In genomic region chr5:179697108-179697507, GRCh38 we compare ENCODE assay signal across 12 cellular contexts. TPM values are rescaled to one million over a fixed set of nuclear protein-coding genes. Genes with fewer than 3 reads are reported as not detected.
A peak's percentile ranks its signal among the peaks of the same experiment; 100 is the strongest.
DNase-seq lines count a peak whose midpoint lies in the region; ATAC-seq lines count a peak whose summit lies in the region.
"Had no signal": no experiment of that assay in that cellular context is flagged by ENCODE, and none has a peak within 500 bp of the region (broad histone marks: within the 10 kb centered on the region; RNA-seq: fewer than 3 reads in every experiment).

No MANE protein-coding gene starts in this region.

- H3K79me2 ChIP-seq in ACC112 (ENCODE audit: control insufficient read depth, insufficient read depth, low read length, unreplicated experiment) (peaks cover 37% of the 10 kb centered on the region), GM23248 (ENCODE audit: insufficient read depth) (peaks cover 38% of the 10 kb centered on the region)

- H3K4me2 ChIP-seq in GM23248 (ENCODE audit: unreplicated experiment): no peak overlapping the region

- no peaks in the 10 kb centered on the region for H3K9me3 ChIP-seq in GM23248 (ENCODE audit: low read depth)

- H4K20me1 ChIP-seq in GM23248 (ENCODE audit: insufficient read depth): 0 out of 2 replicates have a peak, but pooled peaks cover 4% of the 10 kb centered on the region

- H3K27me3 Mint-ChIP-seq in activated naive CD8-positive, alpha-beta T cell treated with anti-CD3 and anti-CD28 coated beads for 36 hours: no peaks in the 10 kb centered on the region
- no peaks in the 10 kb centered on the region for H3K27me3 Mint-ChIP-seq in naive thymus-derived CD8-positive, alpha-beta T cell

- DNase-seq in GM23248 (no peak), COR-L47 (lab: John Stamatoyannopoulos, UW) (no peak), cerebellar nuclear complex (lab: John Stamatoyannopoulos, UW) (no peak), SHP77 (lab: John Stamatoyannopoulos, UW) (no peak)
- DNase-seq in activated naive CD8-positive, alpha-beta T cell treated with anti-CD3 and anti-CD28 coated beads for 36 hours: no peak
- no peak for DNase-seq in naive thymus-derived CD8-positive, alpha-beta T cell
- DNase-seq: activated CD8-positive, alpha-beta memory T cell treated with anti-CD3 and anti-CD28 coated beads, Interleukin-2, amount 50 U/mL, for 4 hours had no signal

- peaks cover 22% of the 10 kb centered on the region for H3K36me3 Mint-ChIP-seq in activated naive CD8-positive, alpha-beta T cell treated with anti-CD3 and anti-CD28 coated beads for 36 hours
- H3K36me3 Mint-ChIP-seq in naive thymus-derived CD8-positive, alpha-beta T cell: peaks cover 0 to 2% (median 0%) of the 10 kb centered on the region in 3 donors

- H3K4me1 Mint-ChIP-seq in activated naive CD8-positive, alpha-beta T cell treated with anti-CD3 and anti-CD28 coated beads for 36 hours: peaks cover 22% of the 10 kb centered on the region
- peaks cover 12 to 44% (median 34%) of the 10 kb centered on the region in 4 donors for H3K4me1 Mint-ChIP-seq in naive thymus-derived CD8-positive, alpha-beta T cell

- H3K4me3 ChIP-seq in ACC112 (ENCODE audit: low read depth, low read length) (peak overlapping the region; percentile 99), GM23248 (no peak overlapping the region)

- H3K36me3 ChIP-seq in ACC112 (ENCODE audit: insufficient read depth, low read length) (no peaks in the 10 kb centered on the region), GM23248 (ENCODE audit: low read depth) (peaks cover 4% of the 10 kb centered on the region; the same call in 1 of the 2 replicates)

- peaks cover 4% of the 10 kb centered on the region; the same call in 1 of the 2 replicates for H3F3A ChIP-seq in GM23248 (ENCODE audit: insufficient read depth)

- no peaks in the 10 kb centered on the region for H3K9me3 Mint-ChIP-seq in activated naive CD8-positive, alpha-beta T cell treated with anti-CD3 and anti-CD28 coated beads for 36 hours
- H3K9me3 Mint-ChIP-seq in naive thymus-derived CD8-positive, alpha-beta T cell: no peaks in the 10 kb centered on the region

- 89 to 94% methylated on average over 2 of the region's 2 CpGs for WGBS in GM23248 (ENCODE audit: low coverage in 1 of 2, low lambda C conversion rate in 2 of 2, missing lambda C conversion rate in 2 of 2), 2 experiments

- no peaks in the 10 kb centered on the region for H3K27me3 ChIP-seq in ACC112 (ENCODE audit: insufficient read depth, low read length)
- H3K27me3 ChIP-seq in GM23248 (replicated peaks; ENCODE audit: insufficient read depth): no peaks in the 10 kb centered on the region

- H3K9ac ChIP-seq in GM23248: peak overlapping the region; percentile 97; the same call in 1 of the 2 replicates

- in situ Hi-C loops in GM23248 (cut with MboI): no loop called here

- no peak for ATAC-seq in naive thymus-derived CD8-positive, alpha-beta T cell
- no peak for ATAC-seq in GM18907 (IDR thresholded peaks at IDR 0.05; ENCODE audit: unreplicated experiment)

- H3K27ac ChIP-seq in ACC112 (ENCODE audit: low read depth, low read length): 0 out of 2 replicates have a peak overlapping the region, but pooled peaks have one; percentile 89
- H3K27ac ChIP-seq in GM23248: peak overlapping the region; percentile 97; the same call in 1 of the 2 replicates

- peak overlapping the region; percentile 100 for H3K4me3 Mint-ChIP-seq in activated naive CD8-positive, alpha-beta T cell treated with anti-CD3 and anti-CD28 coated beads for 36 hours
- H3K4me3 Mint-ChIP-seq in naive thymus-derived CD8-positive, alpha-beta T cell: peak overlapping the region in 8 of 10 donors; percentile 23 to 98 (median 94)

- H3K4me1 ChIP-seq in ACC112 (ENCODE audit: control insufficient read depth, insufficient read depth, low read length, unreplicated experiment) (peaks cover 4% of the 10 kb centered on the region), GM23248 (ENCODE audit: insufficient read depth) (peaks cover 8% of the 10 kb centered on the region; the same call in 1 of the 2 replicates)

- H3K9me2 ChIP-seq in GM23248 (ENCODE audit: insufficient read depth): no peaks in the 10 kb centered on the region

- peak overlapping the region; percentile 100 for H3K27ac Mint-ChIP-seq in activated naive CD8-positive, alpha-beta T cell treated with anti-CD3 and anti-CD28 coated beads for 36 hours
- H3K27ac Mint-ChIP-seq in naive thymus-derived CD8-positive, alpha-beta T cell: peak overlapping the region in 8 of 10 donors; percentile 94 to 99 (median 99)

- H2AFZ ChIP-seq in ACC112 (ENCODE audit: low read length, unreplicated experiment): no peak overlapping the region
- H2AFZ ChIP-seq in GM23248: no peak overlapping the region

- POLR2A ChIA-PET in naive thymus-derived CD8-positive, alpha-beta T cell (lab: Charles Lee): interaction anchor here (1.0 to 4.7 kb wide), 9 partner anchors 9 to 147 kb away, joined by 3 to 39 read pairs (median 8); partner anchors contain the start of genes CBY3, HNRNPH1, MAML1 and RUFY1

RNA-seq across cellular contexts. Expression of gene CANX, which starts 1.7 kb away (rescaled TPM):
- 466 and 488 TPM in 2 replicates for total RNA-seq in GM23248 (2014; rRNA removed; shearing (Covaris generic))
- polyA plus RNA-seq in GM23248 (2016; fragmentation: Nextera tagmentation; extraction: Ambion mirVana): 332 and 338 TPM in 2 replicates
- 100 to 1,000 TPM; 535 to 571 TPM for total RNA-seq in activated naive CD8-positive, alpha-beta T cell treated with anti-CD3 and anti-CD28 coated beads for 36 hours
- 100 to 1,000 TPM; 219 to 225 TPM for total RNA-seq in naive thymus-derived CD8-positive, alpha-beta T cell
- 100 to 1,000 TPM; 172 to 220 (median 190) TPM for polyA plus RNA-seq in naive thymus-derived CD8-positive, alpha-beta T cell

RNA-seq across cellular contexts. Expression of gene CBY3, which starts 16.3 kb away (rescaled TPM):
- not detected in 2 replicates for total RNA-seq in GM23248 (2014; rRNA removed; shearing (Covaris generic))
- polyA plus RNA-seq in GM23248 (2016; fragmentation: Nextera tagmentation; extraction: Ambion mirVana): 0.43 and 0.60 TPM in 2 replicates
- total RNA-seq in activated naive CD8-positive, alpha-beta T cell treated with anti-CD3 and anti-CD28 coated beads for 36 hours: 1 to 10 TPM in 1 of 2 experiments, under 1 TPM in 1; 0.68 to 1.1 TPM
- total RNA-seq in naive thymus-derived CD8-positive, alpha-beta T cell: under 1 TPM in 1 of 2 experiments, not detected in 1; 0.99 TPM
- polyA plus RNA-seq in naive thymus-derived CD8-positive, alpha-beta T cell: under 1 TPM in 2 of 3 donors, not detected in 1; 0.62 to 0.66 TPM
- total RNA-seq: M059J, RPMI7951, ureter had no signal

RNA-seq across cellular contexts. Expression of gene MAML1, which starts 35.5 kb away (rescaled TPM):
- 8.0 and 9.5 TPM in 2 replicates for total RNA-seq in GM23248 (2014; rRNA removed; shearing (Covaris generic))
- 5.8 and 6.3 TPM in 2 replicates for polyA plus RNA-seq in GM23248 (2016; fragmentation: Nextera tagmentation; extraction: Ambion mirVana)
- total RNA-seq in activated naive CD8-positive, alpha-beta T cell treated with anti-CD3 and anti-CD28 coated beads for 36 hours: 10 to 100 TPM; 24.1 to 24.2 TPM
- total RNA-seq in naive thymus-derived CD8-positive, alpha-beta T cell: 10 to 100 TPM; 45.0 to 48.5 TPM
- polyA plus RNA-seq in naive thymus-derived CD8-positive, alpha-beta T cell: 1 to 10 TPM; 2.8 to 9.6 (median 3.3) TPM
